In the genomic region with DNA sequence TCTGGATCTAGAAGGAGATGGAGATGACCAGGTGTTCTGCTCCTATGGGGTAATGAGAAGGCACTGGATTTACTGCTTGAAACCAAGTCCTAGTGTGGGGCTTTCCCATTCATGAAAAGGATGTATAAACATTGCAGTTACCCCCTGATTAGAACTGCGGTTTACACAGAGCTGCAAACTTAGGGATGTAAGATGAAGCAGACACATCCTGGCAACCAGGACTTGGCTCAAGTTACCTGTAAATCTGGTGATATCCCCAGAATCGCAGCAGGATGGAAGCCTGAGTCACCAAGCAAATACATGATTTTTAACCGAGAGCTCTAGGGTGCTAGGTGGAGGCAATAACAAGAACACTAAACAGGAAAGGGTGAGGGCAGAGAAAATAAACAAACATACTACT, we compare ENCODE assay signal across 25 cellular contexts.
DNase-seq lines count a peak whose midpoint lies in the region; ATAC-seq, FAIRE-seq and TF ChIP-seq lines count a peak whose summit lies in the region.
"Had no signal": no experiment of that assay in that cellular context is flagged by ENCODE, and none has a peak within 500 bp of the region (broad histone marks: within the 10 kb centered on the region; RNA-seq: fewer than 3 reads in every experiment).

No MANE protein-coding gene starts in this region.

- H2AFZ ChIP-seq in astrocyte (ENCODE audit: low read depth, low read length) (no peak overlapping the region), fibroblast of lung (ENCODE audit: low read length) (peak overlapping the region; percentile 30)

- H3K9ac ChIP-seq in astrocyte (ENCODE audit: low read length) (no peak overlapping the region), fibroblast of lung (ENCODE audit: insufficient read depth, low read length) (no peak overlapping the region)

- no peaks in the 10 kb centered on the region for H3K36me3 Mint-ChIP-seq in astrocyte (ENCODE audit: low read depth, unreplicated experiment)
- H3K36me3 Mint-ChIP-seq: activated naive CD8-positive, alpha-beta T cell treated with anti-CD3 and anti-CD28 coated beads for 36 hours; CD4-positive, CD25-positive, alpha-beta regulatory T cell had no signal

- 50 to 71% methylated on average over 2 to 3 of the region's 3 CpGs for WGBS in body of pancreas, 2 donors

- no peak overlapping the region for H3K27ac Mint-ChIP-seq in astrocyte (ENCODE audit: unreplicated experiment)
- H3K27ac Mint-ChIP-seq: activated CD4-positive, alpha-beta T cell treated with anti-CD3 and anti-CD28 coated beads, Interleukin-2, amount 10 ng/mL, durations not matched to agents 7 days and 5 days; activated naive CD8-positive, alpha-beta T cell treated with anti-CD3 and anti-CD28 coated beads for 36 hours; CD4-positive, CD25-positive, alpha-beta regulatory T cell had no signal

- H3K4me3 ChIP-seq in astrocyte (ENCODE audit: insufficient read depth, low read depth, low read length): no peak overlapping the region
- H3K4me3 ChIP-seq in fibroblast of lung (replicated peaks in 1 of 4; ENCODE audit: control extremely low read depth in 1 of 4, insufficient read depth in 1 of 4, low read depth in 3 of 4, low read length in 4 of 4): no peak overlapping the region
- H3K4me3 ChIP-seq in body of pancreas: no peak overlapping the region
- H3K4me3 ChIP-seq: dorsolateral prefrontal cortex, HAP-1, left lung, mucosa of descending colon, prostate gland, SJSA1, skin epidermis, thyroid gland had no signal

- peak; percentile 20 for DNase-seq in DMS53 treated with DMSO at 0.1 percent for 48 hours (lab: John Stamatoyannopoulos, UW; ENCODE audit: unreplicated experiment)
- peak; percentile 32 for DNase-seq in LHCN-M2 (ENCODE audit: low read depth)
- DNase-seq in astrocyte (ENCODE audit: low read depth): peak; percentile 27
- peak in 1 of 2 donors; percentile 43 for DNase-seq in fibroblast of lung (ENCODE audit: low read depth in 2 of 2)
- no peak for DNase-seq in kidney glomerular epithelial cell (lab: John Stamatoyannopoulos, UW)
- DNase-seq in body of pancreas: no peak
- DNase-seq: activated CD4-positive, alpha-beta T cell treated with anti-CD3 and anti-CD28 coated beads, Interleukin-2, amount 10 ng/mL, durations not matched to agents 7 days and 5 days; activated naive CD8-positive, alpha-beta T cell treated with anti-CD3 and anti-CD28 coated beads for 36 hours; CD4-positive, CD25-positive, alpha-beta regulatory T cell; dorsolateral prefrontal cortex; left lung; mucosa of descending colon; NCI-H1694; NCI-H2171 treated with DMSO at 0.1 percent for 48 hours; stimulated activated CD4-positive, alpha-beta T cell treated with anti-CD3 and anti-CD28 coated beads, Interleukin-2, amount 100 ng/mL, for 48 hours; stimulated activated naive CD4-positive, alpha-beta T cell treated with Interleukin-2 at 50 U/mL for 16 hours; thyroid gland had no signal

- FAIRE-seq in astrocyte (lab: Jason Lieb, UNC): no peak
- FAIRE-seq: GM12892 had no signal

- H3K9me3 ChIP-seq in astrocyte (ENCODE audit: insufficient read depth, low read depth, low read length): no peaks in the 10 kb centered on the region
- H3K9me3 ChIP-seq in fibroblast of lung (ENCODE audit: control insufficient read depth, insufficient read depth, low read depth, low read length): no peaks in the 10 kb centered on the region
- no peaks in the 10 kb centered on the region for H3K9me3 ChIP-seq in body of pancreas
- H3K9me3 ChIP-seq: HAP-1, left lung, mucosa of descending colon, prostate gland, SJSA1, thyroid gland had no signal

- ATAC-seq in GM21723 (IDR thresholded peaks at IDR 0.05; ENCODE audit: unreplicated experiment) (no peak), GM21367 (IDR thresholded peaks at IDR 0.05; ENCODE audit: unreplicated experiment) (no peak), body of pancreas (no peak)
- ATAC-seq: esophagus mucosa, left lung, mucosa of descending colon had no signal

- TF ChIP-seq CTCF in astrocyte (IDR thresholded peaks at IDR 0.05; ENCODE audit: insufficient read depth, low read depth, low read length): no peak
- TF ChIP-seq CTCF in fibroblast of lung (conservative IDR thresholded peaks at IDR 0.05 in 1 of 2, IDR thresholded peaks at IDR 0.05 in 1 of 2; ENCODE audit: low read depth in 1 of 2, low read length in 2 of 2): no peak
- no peak for TF ChIP-seq CTCF in body of pancreas (IDR thresholded peaks at IDR 0.05)

- H4K20me1 ChIP-seq in astrocyte (ENCODE audit: insufficient read depth, low read length): no peaks in the 10 kb centered on the region
- no peaks in the 10 kb centered on the region for H4K20me1 ChIP-seq in fibroblast of lung (ENCODE audit: control insufficient read depth, extremely low read depth, insufficient read depth, low read length)

- no peaks in the 10 kb centered on the region for H3K79me2 ChIP-seq in astrocyte (ENCODE audit: insufficient read depth, low read length)
- H3K79me2 ChIP-seq in fibroblast of lung (ENCODE audit: control insufficient read depth, insufficient read depth, low read length): no peaks in the 10 kb centered on the region

- no peak for TF ChIP-seq POLR2A in body of pancreas (IDR thresholded peaks at IDR 0.05)

- H3K27me3 Mint-ChIP-seq in astrocyte (ENCODE audit: low read depth, unreplicated experiment): no peaks in the 10 kb centered on the region
- H3K27me3 Mint-ChIP-seq: activated CD4-positive, alpha-beta T cell treated with anti-CD3 and anti-CD28 coated beads, Interleukin-2, amount 10 ng/mL, durations not matched to agents 7 days and 5 days had no signal

- H3K4me1 ChIP-seq in astrocyte (ENCODE audit: insufficient read depth, low read length) (no peaks in the 10 kb centered on the region), fibroblast of lung (ENCODE audit: control insufficient read depth, extremely low read depth, insufficient read depth, low read length) (no peaks in the 10 kb centered on the region), body of pancreas (no peaks in the 10 kb centered on the region)
- H3K4me1 ChIP-seq: HAP-1, left lung, prostate gland, thyroid gland had no signal

- H3K27me3 ChIP-seq in astrocyte (ENCODE audit: insufficient read depth, low read length): no peaks in the 10 kb centered on the region
- H3K27me3 ChIP-seq in fibroblast of lung (ENCODE audit: control insufficient read depth, insufficient read depth, low read length): no peaks in the 10 kb centered on the region
- peaks cover 0 to 4% of the 10 kb centered on the region in 2 donors for H3K27me3 ChIP-seq in body of pancreas
- H3K27me3 ChIP-seq: left lung, SJSA1, thyroid gland had no signal

- no peaks in the 10 kb centered on the region for H3K36me3 ChIP-seq in astrocyte (ENCODE audit: insufficient read depth, low read length)
- H3K36me3 ChIP-seq in fibroblast of lung (ENCODE audit: control insufficient read depth, insufficient read depth, low read length): no peaks in the 10 kb centered on the region
- H3K36me3 ChIP-seq in body of pancreas (replicated peaks in 1 of 2; ENCODE audit: insufficient read depth in 1 of 2, low read depth in 2 of 2): no peaks in the 10 kb centered on the region
- H3K36me3 ChIP-seq: HAP-1, left lung, prostate gland, SJSA1, thyroid gland had no signal

- intact Hi-C loops in body of pancreas (cut with DNase I): no loop called here

- H3K4me2 ChIP-seq in astrocyte (ENCODE audit: low read length) (peak overlapping the region; percentile 41), fibroblast of lung (ENCODE audit: extremely low read depth, insufficient read depth, low read length) (no peak overlapping the region)

- H3K27ac ChIP-seq in astrocyte (ENCODE audit: low read depth, low read length) (no peak overlapping the region), fibroblast of lung (ENCODE audit: insufficient read depth, low read length) (no peak overlapping the region), body of pancreas (no peak overlapping the region)
- H3K27ac ChIP-seq: dorsolateral prefrontal cortex, left lung, prostate gland, SJSA1, skin epidermis, thyroid gland had no signal

- H3K4me1 Mint-ChIP-seq in astrocyte (ENCODE audit: low read depth, unreplicated experiment): peaks cover 3% of the 10 kb centered on the region
- H3K4me1 Mint-ChIP-seq: activated CD4-positive, alpha-beta T cell treated with anti-CD3 and anti-CD28 coated beads, Interleukin-2, amount 10 ng/mL, durations not matched to agents 7 days and 5 days; activated naive CD8-positive, alpha-beta T cell treated with anti-CD3 and anti-CD28 coated beads for 36 hours had no signal

- peaks cover 10% of the 10 kb centered on the region for H3K9me3 Mint-ChIP-seq in astrocyte (ENCODE audit: unreplicated experiment)
- H3K9me3 Mint-ChIP-seq: activated CD4-positive, alpha-beta T cell treated with anti-CD3 and anti-CD28 coated beads, Interleukin-2, amount 10 ng/mL, durations not matched to agents 7 days and 5 days; activated naive CD8-positive, alpha-beta T cell treated with anti-CD3 and anti-CD28 coated beads for 36 hours had no signal

- no peak overlapping the region for H3K4me3 Mint-ChIP-seq in astrocyte (ENCODE audit: unreplicated experiment)
- H3K4me3 Mint-ChIP-seq: activated CD4-positive, alpha-beta T cell treated with anti-CD3 and anti-CD28 coated beads, Interleukin-2, amount 10 ng/mL, durations not matched to agents 7 days and 5 days; activated naive CD8-positive, alpha-beta T cell treated with anti-CD3 and anti-CD28 coated beads for 36 hours; CD4-positive, CD25-positive, alpha-beta regulatory T cell had no signal

Comparison
In these comparisons a context has a peak if more than half of its experiments do, and no peak if none do; other contexts are left out.
1. DNase-seq: peak in DMS53 treated with DMSO at 0.1 percent for 48 hours (single experiment), LHCN-M2 (single experiment) and astrocyte (single experiment); none in kidney glomerular epithelial cell (single experiment) and body of pancreas (0 of 4).